Comparison of ENCODE assay signal across 6 cellular contexts in genomic region chr18:50745946-50746345, GRCh38.
"Had no signal": no experiment of that assay in that cellular context is flagged by ENCODE, and none has a peak within 500 bp of the region (broad histone marks: within the 10 kb centered on the region; RNA-seq: fewer than 3 reads in every experiment).

No MANE protein-coding gene starts in this region.

- H2AFZ ChIP-seq: GM23338 had no signal

- ATAC-seq: GM23338, HepG2 had no signal

- H3K27ac ChIP-seq: HL-60 had no signal

- H3K4me3 ChIP-seq: GM23338 had no signal

- H3K27ac Mint-ChIP-seq: GM23338, H9, IgD-negative memory B cell had no signal

- H3K4me2 ChIP-seq: GM23338 had no signal

- H3K4me3 Mint-ChIP-seq: GM23338, H9 had no signal

- DNase-seq: HCEC 1CT had no signal
